Comparison of ENCODE assay signal across 16 cellular contexts in genomic region chr7:6166443-6166871, GRCh38.
DNase-seq lines count a peak whose midpoint lies in the region; ATAC-seq and TF ChIP-seq lines count a peak whose summit lies in the region.
"Had no signal": no experiment of that assay in that cellular context is flagged by ENCODE, and none has a peak within 500 bp of the region (broad histone marks: within the 10 kb centered on the region; RNA-seq: fewer than 3 reads in every experiment).

No MANE protein-coding gene starts in this region.

- H3K9ac ChIP-seq in BLaER1 treated with 17β-estradiol and CSF1 and Interleukin-3, amounts not matched to agents 10 nM and 100 nM = peak overlapping the region; percentile 36 to 81 (median 65); a peak in 20 of 22 replicates
- no peak overlapping the region for H3K9ac ChIP-seq in SK-N-SH

- TF ChIP-seq EP300 in SK-N-SH (IDR thresholded peaks at IDR 0.05; ENCODE audit: borderline replicate concordance in 1 of 2, low read depth in 1 of 2, low read length in 1 of 2) = no peak

- H3K27ac Mint-ChIP-seq in naive B cell = peak overlapping the region in 5 of 6 donors; percentile 16 to 83 (median 57)
- H3K27ac Mint-ChIP-seq in activated CD8-positive, alpha-beta T cell treated with anti-CD3 and anti-CD28 coated beads for 36 hours = no peak overlapping the region
- H3K27ac Mint-ChIP-seq: activated CD4-positive, alpha-beta T cell treated with anti-CD3 and anti-CD28 coated beads, Interleukin-2, amount 10 ng/mL, durations not matched to agents 7 days and 5 days; activated naive CD4-positive, alpha-beta T cell treated with anti-CD3 and anti-CD28 coated beads, Interleukin-2, amount 50 U/mL, for 24 hours had no signal

- peaks cover 0 to 8% of the 10 kb centered on the region in 2 donors for H3K36me3 Mint-ChIP-seq in naive B cell
- no peaks in the 10 kb centered on the region for H3K36me3 Mint-ChIP-seq in activated CD8-positive, alpha-beta T cell treated with anti-CD3 and anti-CD28 coated beads for 36 hours (ENCODE audit: low read depth)
- H3K36me3 Mint-ChIP-seq: activated naive CD4-positive, alpha-beta T cell treated with anti-CD3 and anti-CD28 coated beads, Interleukin-2, amount 50 U/mL, for 24 hours had no signal

- peaks cover 9 to 18% (median 12%) of the 10 kb centered on the region in 3 donors for H3K4me1 Mint-ChIP-seq in naive B cell
- H3K4me1 Mint-ChIP-seq in activated CD8-positive, alpha-beta T cell treated with anti-CD3 and anti-CD28 coated beads for 36 hours (ENCODE audit: low read depth) = no peaks in the 10 kb centered on the region

- peaks cover 81 to 100% (median 100%) of the 10 kb centered on the region in 10 experiments for H3K4me1 ChIP-seq in BLaER1 treated with 17β-estradiol and CSF1 and Interleukin-3, amounts not matched to agents 10 nM and 100 nM
- H3K4me1 ChIP-seq in SK-N-SH (ENCODE audit: control insufficient read depth in 1 of 2, insufficient read depth in 2 of 2, low read depth in 1 of 2, low read length in 1 of 2) = peaks cover 0 to 51% of the 10 kb centered on the region in 2 experiments; a peak in 1 of 4 replicates

- intact Hi-C loops in activated CD8-positive, alpha-beta T cell treated with anti-CD3 and anti-CD28 coated beads for 36 hours (cut with micrococcal nuclease) = loop anchor here (10.0 kb wide), 1 partner anchor 158 kb away; no protein-coding TSS in a partner anchor

- no peaks in the 10 kb centered on the region for H3K79me2 ChIP-seq in SK-N-SH (ENCODE audit: insufficient read depth)

- no peaks in the 10 kb centered on the region for H3K27me3 Mint-ChIP-seq in naive B cell
- H3K27me3 Mint-ChIP-seq in activated CD8-positive, alpha-beta T cell treated with anti-CD3 and anti-CD28 coated beads for 36 hours = no peaks in the 10 kb centered on the region
- H3K27me3 Mint-ChIP-seq: activated CD4-positive, alpha-beta T cell treated with anti-CD3 and anti-CD28 coated beads, Interleukin-2, amount 10 ng/mL, durations not matched to agents 7 days and 5 days; activated naive CD4-positive, alpha-beta T cell treated with anti-CD3 and anti-CD28 coated beads, Interleukin-2, amount 50 U/mL, for 24 hours had no signal

- H2AFZ ChIP-seq in SK-N-SH (ENCODE audit: low read depth) = no peak overlapping the region

- H3K4me3 Mint-ChIP-seq in naive B cell = peak overlapping the region in 2 of 8 donors; percentile 35 to 81
- no peak overlapping the region for H3K4me3 Mint-ChIP-seq in activated CD8-positive, alpha-beta T cell treated with anti-CD3 and anti-CD28 coated beads for 36 hours
- H3K4me3 Mint-ChIP-seq: activated CD4-positive, alpha-beta T cell treated with anti-CD3 and anti-CD28 coated beads, Interleukin-2, amount 10 ng/mL, durations not matched to agents 7 days and 5 days; activated naive CD4-positive, alpha-beta T cell treated with anti-CD3 and anti-CD28 coated beads, Interleukin-2, amount 50 U/mL, for 24 hours had no signal

- H3K27ac ChIP-seq in BLaER1 treated with 17β-estradiol and CSF1 and Interleukin-3, amounts not matched to agents 10 nM and 100 nM = peak overlapping the region in 10 of 11 experiments; percentile 32 to 88 (median 74); a peak in 19 of 22 replicates
- peak overlapping the region in 1 of 2 experiments; percentile 83; a peak in 2 of 4 replicates for H3K27ac ChIP-seq in SK-N-SH (ENCODE audit: low read depth in 2 of 2, low read length in 1 of 2)
- H3K27ac ChIP-seq: brain microvascular endothelial cell, tibial artery had no signal

- no peaks in the 10 kb centered on the region for H3K9me3 Mint-ChIP-seq in naive B cell
- H3K9me3 Mint-ChIP-seq in activated CD8-positive, alpha-beta T cell treated with anti-CD3 and anti-CD28 coated beads for 36 hours = no peaks in the 10 kb centered on the region
- H3K9me3 Mint-ChIP-seq: activated CD4-positive, alpha-beta T cell treated with anti-CD3 and anti-CD28 coated beads, Interleukin-2, amount 10 ng/mL, durations not matched to agents 7 days and 5 days; activated naive CD4-positive, alpha-beta T cell treated with anti-CD3 and anti-CD28 coated beads, Interleukin-2, amount 50 U/mL, for 24 hours had no signal

- DNase-seq in ELF-1 (ENCODE audit: low read depth, low spot score) (peak; percentile 19), SK-N-SH (peak; percentile 80), naive B cell (no peak), NCI-H82 (lab: John Stamatoyannopoulos, UW) (no peak), LoVo (ENCODE audit: low spot score) (no peak)
- DNase-seq in activated CD8-positive, alpha-beta T cell treated with anti-CD3 and anti-CD28 coated beads for 36 hours = no peak
- DNase-seq: activated CD4-positive, alpha-beta T cell treated with anti-CD3 and anti-CD28 coated beads, Interleukin-2, amount 10 ng/mL, durations not matched to agents 7 days and 5 days; dermis blood vessel endothelial cell; DND-41; erythroblast; NCI-H524 treated with DMSO at 0.1 percent for 48 hours; tibial artery had no signal

- no peaks in the 10 kb centered on the region for H3K9me2 ChIP-seq in SK-N-SH

- peak in 1 of 2 donors; percentile 18 for ATAC-seq in naive B cell (ENCODE audit: low read depth in 2 of 2)
- no peak for ATAC-seq in activated CD8-positive, alpha-beta T cell treated with anti-CD3 and anti-CD28 coated beads for 36 hours
- ATAC-seq: gastroesophageal sphincter had no signal

- no peaks in the 10 kb centered on the region for H3K9me3 ChIP-seq in BLaER1 treated with 17β-estradiol and CSF1 and Interleukin-3, amounts not matched to agents 10 nM and 100 nM (replicated peaks in 1 of 11)
- no peaks in the 10 kb centered on the region for H3K9me3 ChIP-seq in SK-N-SH
- H3K9me3 ChIP-seq: gastroesophageal sphincter, tibial artery had no signal

- no peak for TF ChIP-seq RAD21 in SK-N-SH (IDR thresholded peaks at IDR 0.05; ENCODE audit: low read length)

- CTCF ChIA-PET in SK-N-SH (lab: Yijun Ruan, JAX) = interaction anchor here (0.7 to 3.4 kb wide), 9 partner anchors 9 to 271 kb away, joined by 3 to 26 read pairs (median 4); no protein-coding TSS in a partner anchor
- CTCF ChIA-PET in activated CD8-positive, alpha-beta T cell treated with anti-CD3 and anti-CD28 coated beads for 36 hours (lab: Charles Lee) = interaction anchor here (3.1 kb wide), 1 partner anchor 156 kb away, joined by 7 read pairs; no protein-coding TSS in a partner anchor

- H3F3A ChIP-seq in SK-N-SH (replicated peaks; ENCODE audit: insufficient read depth) = peaks cover 7% of the 10 kb centered on the region

- peak overlapping the region; percentile 85 to 98 (median 91) for H3K4me2 ChIP-seq in BLaER1 treated with 17β-estradiol and CSF1 and Interleukin-3, amounts not matched to agents 10 nM and 100 nM
- no peak overlapping the region for H3K4me2 ChIP-seq in SK-N-SH

- peak overlapping the region in 6 of 10 experiments; percentile 11 to 51 (median 36); a peak in 5 of 20 replicates for H3K4me3 ChIP-seq in BLaER1 treated with 17β-estradiol and CSF1 and Interleukin-3, amounts not matched to agents 10 nM and 100 nM
- H3K4me3 ChIP-seq in SK-N-SH (ENCODE audit: low read depth in 2 of 2, low read length in 1 of 2) = no peak overlapping the region
- H3K4me3 ChIP-seq: gastroesophageal sphincter, tibial artery had no signal

- H4K20me1 ChIP-seq in BLaER1 treated with 17β-estradiol and CSF1 and Interleukin-3, amounts not matched to agents 10 nM and 100 nM = peaks cover 0 to 45% (median 14%) of the 10 kb centered on the region in 11 experiments; a peak in 14 of 22 replicates
- H4K20me1 ChIP-seq in SK-N-SH (ENCODE audit: insufficient read depth) = no peaks in the 10 kb centered on the region

- H3K36me3 ChIP-seq in BLaER1 treated with 17β-estradiol and CSF1 and Interleukin-3, amounts not matched to agents 10 nM and 100 nM = peaks cover 17 to 51% (median 41%) of the 10 kb centered on the region in 11 experiments
- H3K36me3 ChIP-seq in SK-N-SH (replicated peaks in 1 of 2; ENCODE audit: control insufficient read depth in 1 of 2, insufficient read depth in 2 of 2, low read length in 1 of 2) = peaks cover 21 to 77% of the 10 kb centered on the region in 2 experiments

- H3K27me3 ChIP-seq in BLaER1 treated with 17β-estradiol and CSF1 and Interleukin-3, amounts not matched to agents 10 nM and 100 nM = no peaks in the 10 kb centered on the region
- H3K27me3 ChIP-seq in SK-N-SH (ENCODE audit: insufficient read depth) = no peaks in the 10 kb centered on the region
- H3K27me3 ChIP-seq: brain microvascular endothelial cell, gastroesophageal sphincter, tibial artery had no signal

- POLR2A ChIA-PET in SK-N-SH (lab: Yijun Ruan, JAX) = interaction anchor here (1.2 kb wide), 2 partner anchors 105 to 156 kb away, joined by 3 to 4 read pairs; no protein-coding TSS in a partner anchor
- POLR2A ChIA-PET in activated CD8-positive, alpha-beta T cell treated with anti-CD3 and anti-CD28 coated beads for 36 hours (lab: Charles Lee) = no interaction called here

- WGBS in SK-N-SH (ENCODE audit: low lambda C conversion rate) = 92% methylated on average over 12 of the region's 13 CpGs

- no peak for TF ChIP-seq CTCF in SK-N-SH (IDR thresholded peaks at IDR 0.05)
- no peak for TF ChIP-seq CTCF in activated CD8-positive, alpha-beta T cell treated with anti-CD3 and anti-CD28 coated beads for 36 hours (IDR thresholded peaks at IDR 0.05)

TF ChIP-seq in SK-N-SH, 30 proteins besides CTCF, POLR2A, EP300 and RAD21:
- TF ChIP-seq GATA2 (CRISPR knock-in tag; IDR thresholded peaks at IDR 0.05) (0 out of 2 replicates have a peak, but pooled peaks have one; percentile 2), EZH2phosphoT487 (IDR thresholded peaks at IDR 0.05; ENCODE audit: borderline replicate concordance, low read depth) (no peak), MEF2A (IDR thresholded peaks at IDR 0.05; ENCODE audit: borderline replicate concordance, low read depth) (no peak), MXI1 (IDR thresholded peaks at IDR 0.05; ENCODE audit: low read depth, low read length) (peak; percentile 5; the same call in 1 of the 2 replicates), PBX3 (IDR thresholded peaks at IDR 0.05) (no peak), YY1 (IDR thresholded peaks at IDR 0.05; ENCODE audit: low read depth) (no peak)
TF ChIP-seq in SK-N-SH: peak in this region for 2.

Comparison
In these comparisons a context has a peak if more than half of its experiments do, and no peak if none do; other contexts are left out.
1. H3K4me3 ChIP-seq: peak in BLaER1 treated with 17β-estradiol and CSF1 and Interleukin-3, amounts not matched to agents 10 nM and 100 nM (6 of 10); none in SK-N-SH (0 of 2).
2. DNase-seq: peak in ELF-1 (single experiment) and SK-N-SH (single experiment); none in naive B cell (single experiment), activated CD8-positive, alpha-beta T cell treated with anti-CD3 and anti-CD28 coated beads for 36 hours (single experiment), NCI-H82 (single experiment) and LoVo (single experiment).